Comparison of ENCODE assay signal across 8 cellular contexts in genomic region chr7:139777304-139777890, GRCh38. TPM values are rescaled to one million over a fixed set of nuclear protein-coding genes. Genes with fewer than 3 reads are reported as not detected.
DNase-seq lines count a peak whose midpoint lies in the region; ATAC-seq and TF ChIP-seq lines count a peak whose summit lies in the region.

No MANE protein-coding gene starts in this region.

- peak overlapping the region; percentile 71 for H3K27ac ChIP-seq in angular gyrus (ENCODE audit: low read depth, low read length)
- H3K27ac ChIP-seq in skin epidermis: peak overlapping the region; percentile 63 to 95 (median 89)

- peak overlapping the region; percentile 80 for H3K4me3 ChIP-seq in GM12864 (ENCODE audit: low read depth, low read length)
- peak overlapping the region; percentile 73 for H3K4me3 ChIP-seq in iPS-11a (ENCODE audit: low read depth, low read length)
- peak overlapping the region; percentile 65 to 87 (median 81) for H3K4me3 ChIP-seq in skin epidermis

- DNase-seq in GM12864 (ENCODE audit: low read depth) (no peak), RPMI8226 (peak; percentile 41), NCI-H1436 (lab: John Stamatoyannopoulos, UW) (no peak)

- TF ChIP-seq CTCF in GM12864 (IDR thresholded peaks at IDR 0.05; ENCODE audit: low read depth, low read length, missing control alignments): no peak

- ATAC-seq in HG02623 (IDR thresholded peaks at IDR 0.05; ENCODE audit: unreplicated experiment) (peak; percentile 17), esophagus mucosa (no peak)

RNA-seq across cellular contexts. Expression of gene HIPK2, which starts 0.4 kb away (rescaled TPM):
- 39.5 TPM for total RNA-seq in esophagus mucosa

RNA-seq across cellular contexts. Expression of gene TBXAS1, which starts 51.7 kb away (rescaled TPM):
- 10.8 TPM for total RNA-seq in esophagus mucosa
